8 cellular contexts compared by ENCODE assay signal in the genomic region with DNA sequence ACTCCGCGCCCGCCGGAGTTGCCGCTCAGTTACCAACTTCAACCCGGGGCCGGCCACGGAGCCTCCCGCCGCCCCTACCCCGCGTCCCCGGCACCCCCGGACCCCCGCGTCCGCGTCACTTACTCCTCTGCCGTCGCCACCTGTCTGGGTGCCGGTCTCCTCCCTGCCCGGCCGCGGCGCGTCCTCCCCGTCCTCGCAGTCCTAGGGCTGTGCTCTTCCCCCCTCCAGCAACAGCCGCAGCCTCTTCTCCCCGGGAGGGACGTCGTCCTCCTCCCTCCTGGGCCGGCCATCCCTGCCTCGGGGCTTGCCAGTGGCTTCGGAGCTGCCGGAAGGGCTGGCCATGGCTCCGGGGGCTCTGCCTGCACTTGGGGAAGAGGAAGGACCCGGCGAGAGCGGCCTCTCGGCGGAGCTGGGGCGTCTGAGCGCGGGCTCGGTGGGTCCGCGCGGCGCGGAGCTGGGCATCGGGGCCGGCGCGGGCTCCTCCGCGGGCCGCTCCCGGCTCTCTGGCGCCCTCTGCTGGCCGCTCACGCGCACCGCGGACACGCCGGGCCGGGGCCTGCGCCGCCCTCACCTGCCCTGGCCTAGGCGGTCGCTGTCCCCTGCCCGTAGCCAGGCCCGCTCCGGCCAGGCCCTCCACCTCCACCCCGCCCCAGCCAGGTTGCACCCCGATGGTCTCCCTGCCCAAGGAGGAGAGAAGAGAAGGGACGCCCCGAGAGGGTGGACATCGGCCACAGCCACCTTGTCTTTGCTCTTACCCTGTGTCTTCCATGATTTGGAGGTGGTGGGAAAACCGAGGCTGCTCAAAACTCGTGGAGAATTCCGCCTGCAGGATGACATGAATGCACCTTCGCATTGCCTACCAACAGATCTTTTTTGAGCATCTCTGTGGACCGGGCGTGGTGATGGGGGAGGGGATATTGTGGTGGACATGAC. TPM values are rescaled to one million over a fixed set of nuclear protein-coding genes. Genes with fewer than 3 reads are reported as not detected.
DNase-seq lines count a peak whose midpoint lies in the region; TF ChIP-seq lines count a peak whose summit lies in the region.
"Not testable (repeated sequence)": the region's sequence is repeated elsewhere in the genome, so short reads cannot be mapped to it uniquely, and the experiment has no call there.

No MANE protein-coding gene starts in this region.

- 4 to 8% methylated on average over 33 of the region's 86 CpGs for WGBS in mesodermal cell (ENCODE audit: insufficient coverage in 2 of 2), 2 experiments

- intact Hi-C loops in activated naive CD4-positive, alpha-beta T cell treated with anti-CD3 and anti-CD28 coated beads for 36 hours (cut with micrococcal nuclease), result loop anchor here (1.0 to 10.0 kb wide), 4 partner anchors 61 to 374 kb away; no protein-coding TSS in a partner anchor

- H3K27ac Mint-ChIP-seq in activated naive CD4-positive, alpha-beta T cell treated with anti-CD3 and anti-CD28 coated beads for 36 hours, result not testable (repeated sequence)

- DNase-seq in A172 (ENCODE audit: low spot score), result peak; percentile 13
- DNase-seq in NCI-H146 (lab: John Stamatoyannopoulos, UW), result peak; percentile 46
- peak; percentile 31 for DNase-seq in T1000 (lab: John Stamatoyannopoulos, UW)
- DNase-seq in activated naive CD4-positive, alpha-beta T cell treated with anti-CD3 and anti-CD28 coated beads for 36 hours, result peak; percentile 51
- DNase-seq in fibroblast of pulmonary artery (ENCODE audit: low read depth), result peak; percentile 22
- peak; percentile 34 for DNase-seq in stimulated activated CD4-positive, alpha-beta T cell treated with anti-CD3 and anti-CD28 coated beads, Interleukin-2, amount 100 ng/mL, for 4 hours (ENCODE audit: low read depth)

- H3K4me1 Mint-ChIP-seq in activated naive CD4-positive, alpha-beta T cell treated with anti-CD3 and anti-CD28 coated beads for 36 hours (ENCODE audit: low read depth), result not testable (repeated sequence)

- H3K27ac ChIP-seq in mesodermal cell (ENCODE audit: low read depth, low read length, severe bottlenecking), result not testable (repeated sequence)

- not testable (repeated sequence) for H3K36me3 ChIP-seq in mesodermal cell (ENCODE audit: control insufficient read depth, insufficient read depth, low read length)

- TF ChIP-seq CTCF in GM12873 (IDR thresholded peaks at IDR 0.05; ENCODE audit: insufficient read depth, low read depth, low read length, missing control alignments), result peak; percentile 57
- TF ChIP-seq CTCF in fibroblast of pulmonary artery (IDR thresholded peaks at IDR 0.05; ENCODE audit: low read length, missing control alignments), result peak; percentile 16

- H3K9me3 ChIP-seq in mesodermal cell (ENCODE audit: control insufficient read depth, low read length), result not testable (repeated sequence)

- H3K9me3 Mint-ChIP-seq in activated naive CD4-positive, alpha-beta T cell treated with anti-CD3 and anti-CD28 coated beads for 36 hours, result not testable (repeated sequence)

- H3K4me1 ChIP-seq in mesodermal cell (ENCODE audit: control insufficient read depth, insufficient read depth, low read length, poor library complexity, severe bottlenecking), result not testable (repeated sequence)

- H3K4me3 ChIP-seq in fibroblast of pulmonary artery (replicated peaks; ENCODE audit: low read depth, low read length), result peak overlapping the region; percentile 36
- peak overlapping the region; percentile 30 for H3K4me3 ChIP-seq in mesodermal cell (ENCODE audit: extremely low read depth, insufficient read depth, low read length, poor library complexity, severe bottlenecking)

- CTCF ChIA-PET in activated naive CD4-positive, alpha-beta T cell treated with anti-CD3 and anti-CD28 coated beads for 36 hours (lab: Charles Lee), result interaction anchor here (1.0 to 2.1 kb wide), 5 partner anchors 13 to 95 kb away, joined by 3 to 13 read pairs (median 3); no protein-coding TSS in a partner anchor

- H3K36me3 Mint-ChIP-seq in activated naive CD4-positive, alpha-beta T cell treated with anti-CD3 and anti-CD28 coated beads for 36 hours (ENCODE audit: low read depth), result not testable (repeated sequence)

- H3K27me3 Mint-ChIP-seq in activated naive CD4-positive, alpha-beta T cell treated with anti-CD3 and anti-CD28 coated beads for 36 hours (ENCODE audit: low read depth), result peaks cover 41% of the 10 kb centered on the region

- H3K4me3 Mint-ChIP-seq in activated naive CD4-positive, alpha-beta T cell treated with anti-CD3 and anti-CD28 coated beads for 36 hours, result peak overlapping the region; percentile 50

RNA-seq across cellular contexts. Expression of gene TRH, which starts 28.4 kb away (rescaled TPM):
- not detected in 2 replicates for total RNA-seq in A172 (2014; rRNA removed; shearing (Covaris generic))
- not detected for total RNA-seq in activated naive CD4-positive, alpha-beta T cell treated with anti-CD3 and anti-CD28 coated beads for 36 hours
- polyA plus RNA-seq in mesodermal cell (2013, experiment 1 of 2), result 7.4 TPM
- 4.3 TPM for polyA plus RNA-seq in mesodermal cell (2013, experiment 2 of 2)
